ENCODE assay signal across 19 cellular contexts in the genomic region with DNA sequence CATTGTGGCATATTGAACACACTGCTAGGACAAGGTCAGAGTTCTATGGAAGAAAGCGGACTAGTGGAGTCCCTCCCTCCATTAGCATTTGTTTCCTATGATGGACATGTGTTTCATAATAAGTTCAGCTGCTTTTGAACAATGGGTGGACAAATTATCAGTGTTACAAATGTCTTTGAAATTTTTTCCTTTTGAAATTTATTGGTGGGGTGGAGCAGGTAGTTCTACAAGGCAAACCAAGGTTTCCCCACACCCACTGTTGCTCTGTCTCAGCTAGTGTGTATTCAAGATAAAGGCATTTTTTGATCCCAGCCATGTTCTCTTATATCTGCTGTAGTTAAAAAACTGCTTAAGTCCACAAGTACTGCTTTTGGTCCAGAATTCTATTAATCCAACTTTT.
DNase-seq lines count a peak whose midpoint lies in the region; ATAC-seq, FAIRE-seq and TF ChIP-seq lines count a peak whose summit lies in the region.
"Had no signal": no experiment of that assay in that cellular context is flagged by ENCODE, and none has a peak within 500 bp of the region (broad histone marks: within the 10 kb centered on the region; RNA-seq: fewer than 3 reads in every experiment).

No MANE protein-coding gene starts in this region.

- no peaks in the 10 kb centered on the region for H4K20me1 ChIP-seq in HepG2 (ENCODE audit: insufficient read depth, low read length)

- no peaks in the 10 kb centered on the region for H3K27me3 ChIP-seq in HepG2 (ENCODE audit: control insufficient read depth in 1 of 2, insufficient read depth in 2 of 2, low read length in 2 of 2)
- no peaks in the 10 kb centered on the region for H3K27me3 ChIP-seq in right lobe of liver
- H3K27me3 ChIP-seq in naive thymus-derived CD4-positive, alpha-beta T cell (ENCODE audit: control insufficient read depth in 2 of 2, insufficient read depth in 2 of 2, low read length in 2 of 2), result no peaks in the 10 kb centered on the region
- no peaks in the 10 kb centered on the region for H3K27me3 ChIP-seq in thyroid gland

- no peak overlapping the region for H3K27ac ChIP-seq in HepG2 (ENCODE audit: extremely low read length, insufficient read depth, low read length)
- H3K27ac ChIP-seq in right lobe of liver, result no peak overlapping the region
- no peak overlapping the region for H3K27ac ChIP-seq in naive thymus-derived CD4-positive, alpha-beta T cell (ENCODE audit: low read depth, low read length)
- H3K27ac ChIP-seq in thyroid gland, result no peak overlapping the region
- H3K27ac ChIP-seq: 22Rv1, A549, C4-2B, GM23248 had no signal

- H3K4me3 ChIP-seq in HepG2 (replicated peaks in 1 of 3; ENCODE audit: insufficient read depth in 1 of 3, low read depth in 2 of 3, low read length in 3 of 3) (no peak overlapping the region), right lobe of liver (no peak overlapping the region), thyroid gland (replicated peaks in 1 of 3) (no peak overlapping the region)
- H3K4me3 ChIP-seq in naive thymus-derived CD4-positive, alpha-beta T cell (ENCODE audit: low read length), result no peak overlapping the region
- H3K4me3 ChIP-seq: A549, GM12878, GM23248, HAP-1 had no signal

- H3K9me3 ChIP-seq in HepG2 (ENCODE audit: low read length) (no peaks in the 10 kb centered on the region), right lobe of liver (no peaks in the 10 kb centered on the region), thyroid gland (no peaks in the 10 kb centered on the region)
- no peaks in the 10 kb centered on the region for H3K9me3 ChIP-seq in naive thymus-derived CD4-positive, alpha-beta T cell (ENCODE audit: control insufficient read depth in 2 of 3, low read length in 3 of 3)
- H3K9me3 ChIP-seq: A549, HAP-1 had no signal

- H3K4me3 Mint-ChIP-seq in nephron, result no peak overlapping the region
- H3K4me3 Mint-ChIP-seq in naive thymus-derived CD4-positive, alpha-beta T cell, result no peak overlapping the region
- H3K4me3 Mint-ChIP-seq: CD4-positive, alpha-beta T cell had no signal

- H3K79me2 ChIP-seq in HepG2 (ENCODE audit: insufficient read depth, low read length), result peaks cover 54% of the 10 kb centered on the region

- H3K36me3 Mint-ChIP-seq in nephron (ENCODE audit: low read depth), result peaks cover 43% of the 10 kb centered on the region
- peaks cover 0 to 3% (median 0%) of the 10 kb centered on the region in 5 donors for H3K36me3 Mint-ChIP-seq in naive thymus-derived CD4-positive, alpha-beta T cell

- H3K9ac ChIP-seq in HepG2 (ENCODE audit: insufficient read depth, low read depth, low read length), result no peak overlapping the region
- H3K9ac ChIP-seq: GM23248 had no signal

- peaks cover 0 to 39% of the 10 kb centered on the region in 2 experiments; a peak in 3 of 5 replicates for H3K36me3 ChIP-seq in HepG2 (replicated peaks in 1 of 2; ENCODE audit: control insufficient read depth in 1 of 2, insufficient read depth in 2 of 2, low read length in 2 of 2)
- no peaks in the 10 kb centered on the region for H3K36me3 ChIP-seq in right lobe of liver
- H3K36me3 ChIP-seq in naive thymus-derived CD4-positive, alpha-beta T cell (ENCODE audit: control insufficient read depth in 2 of 3, insufficient read depth in 3 of 3, low read length in 3 of 3), result no peaks in the 10 kb centered on the region
- H3K36me3 ChIP-seq in thyroid gland, result no peaks in the 10 kb centered on the region

- in situ Hi-C loops in HepG2 (cut with HindIII; ENCODE audit: extremely low pct_ligation_motif_present, low pct_unique_long_range_greater_than_20kb), result no loop called here

- TF ChIP-seq CTCF in HepG2 (CRISPR knock-in tag; IDR thresholded peaks at IDR 0.05) (no peak), right lobe of liver (IDR thresholded peaks at IDR 0.05) (no peak), nephron (IDR thresholded peaks at IDR 0.05; ENCODE audit: unreplicated experiment in 3 of 3) (no peak), thyroid gland (IDR thresholded peaks at IDR 0.05) (no peak)

- H3K27me3 Mint-ChIP-seq in nephron (ENCODE audit: low read depth), result no peaks in the 10 kb centered on the region
- H3K27me3 Mint-ChIP-seq in naive thymus-derived CD4-positive, alpha-beta T cell, result peaks cover 0 to 10% (median 4%) of the 10 kb centered on the region in 5 donors

- no peak overlapping the region for H2AFZ ChIP-seq in HepG2 (ENCODE audit: low read length)
- H2AFZ ChIP-seq: GM23248 had no signal

- no peak for TF ChIP-seq RAD21 in HepG2 (CRISPR knock-in tag; IDR thresholded peaks at IDR 0.05)

- peak; percentile 33 for DNase-seq in HepG2 (ENCODE audit: low spot score)
- no peak for DNase-seq in right lobe of liver
- peak; percentile 12 to 17 for DNase-seq in erythroblast (lab: John Stamatoyannopoulos, UW)
- no peak for DNase-seq in inferior parietal cortex (ENCODE audit: extremely low spot score)
- no peak for DNase-seq in naive thymus-derived CD4-positive, alpha-beta T cell
- DNase-seq in thyroid gland, result no peak
- DNase-seq: AML-193; CD4-positive, alpha-beta T cell; DMS 273 treated with DMSO at 0.1 percent for 48 hours; DMS53; DND-41; EL; GM23248 had no signal

- no peak for FAIRE-seq in HepG2 (lab: Jason Lieb, UNC)
- FAIRE-seq: A549, GM12878 had no signal

- intact Hi-C loops in HepG2 (cut with micrococcal nuclease; ENCODE audit: unreplicated experiment), result no loop called here
- intact Hi-C loops in right lobe of liver (cut with DNase I), result no loop called here
- intact Hi-C loops in naive thymus-derived CD4-positive, alpha-beta T cell (cut with micrococcal nuclease), result no loop called here
- intact Hi-C loops in thyroid gland (cut with DNase I), result loop anchor here (10.0 kb wide), 1 partner anchor 94 kb away; no protein-coding TSS in a partner anchor

- peaks cover 12% of the 10 kb centered on the region for H3K4me1 ChIP-seq in HepG2 (ENCODE audit: insufficient read depth, low read length)
- H3K4me1 ChIP-seq in right lobe of liver, result no peaks in the 10 kb centered on the region
- no peaks in the 10 kb centered on the region for H3K4me1 ChIP-seq in naive thymus-derived CD4-positive, alpha-beta T cell (ENCODE audit: control insufficient read depth in 2 of 2, insufficient read depth in 2 of 2, low read length in 2 of 2)
- H3K4me1 ChIP-seq in thyroid gland, result no peaks in the 10 kb centered on the region
- H3K4me1 ChIP-seq: HAP-1 had no signal

- WGBS in HepG2 (ENCODE audit: low lambda C conversion rate), result 92% methylated on average over 1 of the region's 1 CpG
- WGBS in right lobe of liver (ENCODE audit: insufficient coverage, low coverage, low lambda C conversion rate, missing lambda C conversion rate), result 88% methylated on average over 1 of the region's 1 CpG
- 95 to 97% methylated on average over 1 of the region's 1 CpG for WGBS in thyroid gland, 2 donors

- TF ChIP-seq POLR2A in HepG2 (IDR thresholded peaks at IDR 0.05; ENCODE audit: insufficient read depth in 1 of 2, low read depth in 2 of 2, low read length in 2 of 2), result no peak
- TF ChIP-seq POLR2A in right lobe of liver (IDR thresholded peaks at IDR 0.05), result no peak
- no peak for TF ChIP-seq POLR2A in erythroblast (IDR thresholded peaks at IDR 0.05; ENCODE audit: low read length)
- TF ChIP-seq POLR2A in thyroid gland (IDR thresholded peaks at IDR 0.05), result no peak

- H3K27ac Mint-ChIP-seq in nephron, result peak overlapping the region; percentile 53 to 77 (median 76)
- H3K27ac Mint-ChIP-seq in naive thymus-derived CD4-positive, alpha-beta T cell, result no peak overlapping the region
- H3K27ac Mint-ChIP-seq: CD4-positive, alpha-beta T cell had no signal

- no peak overlapping the region for H3K4me2 ChIP-seq in HepG2 (ENCODE audit: low read depth, low read length)
- H3K4me2 ChIP-seq: A549 had no signal

- ATAC-seq in HepG2 (no peak), right lobe of liver (no peak)
- ATAC-seq in naive thymus-derived CD4-positive, alpha-beta T cell, result no peak
- ATAC-seq: A549, GM12878 had no signal

- CTCF ChIA-PET in HepG2 (lab: Yijun Ruan, JAX; ENCODE audit: low intra/inter-chr PET ratio, low total read pairs), result no interaction called here
- CTCF ChIA-PET in naive thymus-derived CD4-positive, alpha-beta T cell (lab: Charles Lee), result no interaction called here

- H3K4me1 Mint-ChIP-seq in nephron, result peaks cover 9% of the 10 kb centered on the region
- H3K4me1 Mint-ChIP-seq in naive thymus-derived CD4-positive, alpha-beta T cell, result peaks cover 0 to 23% (median 0%) of the 10 kb centered on the region in 7 donors

- POLR2A ChIA-PET in HepG2 (lab: Yijun Ruan, JAX), result no interaction called here
- POLR2A ChIA-PET in naive thymus-derived CD4-positive, alpha-beta T cell (lab: Charles Lee), result no interaction called here

- TF ChIP-seq EP300 in HepG2 (IDR thresholded peaks at IDR 0.05; ENCODE audit: low read depth in 2 of 2, low read length in 2 of 2), result no peak
- TF ChIP-seq EP300 in HepG2 (CRISPR knock-in tag; IDR thresholded peaks at IDR 0.05; ENCODE audit: borderline replicate concordance), result no peak

- no TSS peak for BruUV-seq in HepG2 (replicated peaks; lab: Mats Ljungman, UMichigan)

- H3K9me3 Mint-ChIP-seq in nephron, result no peaks in the 10 kb centered on the region
- no peaks in the 10 kb centered on the region for H3K9me3 Mint-ChIP-seq in naive thymus-derived CD4-positive, alpha-beta T cell
- H3K9me3 Mint-ChIP-seq: CD4-positive, alpha-beta T cell had no signal

TF ChIP-seq in HepG2, 621 proteins besides CTCF, POLR2A, EP300 and RAD21 (continues in another document):
- TF ChIP-seq, protein P1, sequence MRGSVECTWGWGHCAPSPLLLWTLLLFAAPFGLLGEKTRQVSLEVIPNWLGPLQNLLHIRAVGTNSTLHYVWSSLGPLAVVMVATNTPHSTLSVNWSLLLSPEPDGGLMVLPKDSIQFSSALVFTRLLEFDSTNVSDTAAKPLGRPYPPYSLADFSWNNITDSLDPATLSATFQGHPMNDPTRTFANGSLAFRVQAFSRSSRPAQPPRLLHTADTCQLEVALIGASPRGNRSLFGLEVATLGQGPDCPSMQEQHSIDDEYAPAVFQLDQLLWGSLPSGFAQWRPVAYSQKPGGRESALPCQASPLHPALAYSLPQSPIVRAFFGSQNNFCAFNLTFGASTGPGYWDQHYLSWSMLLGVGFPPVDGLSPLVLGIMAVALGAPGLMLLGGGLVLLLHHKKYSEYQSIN (CRISPR knock-in tag; IDR thresholded peaks at IDR 0.05; ENCODE audit: borderline replicate concordance), result no peak
- TF ChIP-seq ZNF44 (CRISPR knock-in tag; IDR thresholded peaks at IDR 0.05) (no peak), PHF8 (CRISPR knock-in tag; IDR thresholded peaks at IDR 0.05) (no peak), ZNF660 (CRISPR knock-in tag; IDR thresholded peaks at IDR 0.05; ENCODE audit: borderline replicate concordance, low read depth) (no peak), FOXP1 (IDR thresholded peaks at IDR 0.05) (no peak), FOXP1 (CRISPR knock-in tag; IDR thresholded peaks at IDR 0.05) (no peak), HDAC1 (CRISPR knock-in tag; IDR thresholded peaks at IDR 0.05) (no peak)

Comparison
In these comparisons a context has a peak if more than half of its experiments do, and no peak if none do; other contexts are left out.
1. DNase-seq: peak in HepG2 (single experiment) and erythroblast (2 of 2); none in right lobe of liver (0 of 3), inferior parietal cortex (single experiment), naive thymus-derived CD4-positive, alpha-beta T cell (0 of 9) and thyroid gland (0 of 2).
2. H3K27ac Mint-ChIP-seq: peak in nephron (3 of 3); none in naive thymus-derived CD4-positive, alpha-beta T cell (0 of 9).